In genomic region chr18:3885209-3885792, GRCh38 we compare ENCODE assay signal across 10 cellular contexts.
DNase-seq lines count a peak whose midpoint lies in the region; ATAC-seq, FAIRE-seq and TF ChIP-seq lines count a peak whose summit lies in the region.
"Had no signal": no experiment of that assay in that cellular context is flagged by ENCODE, and none has a peak within 500 bp of the region (broad histone marks: within the 10 kb centered on the region; RNA-seq: fewer than 3 reads in every experiment).

No MANE protein-coding gene starts in this region.

- H3K27me3 ChIP-seq in cardiac muscle cell = no peaks in the 10 kb centered on the region
- no peaks in the 10 kb centered on the region for H3K27me3 ChIP-seq in heart right ventricle
- no peaks in the 10 kb centered on the region for H3K27me3 ChIP-seq in heart left ventricle

- peak; percentile 81 for FAIRE-seq in urothelium cell line (lab: Jason Lieb, UNC)

- POLR2A ChIA-PET in WTC11 (lab: Charles Lee) = no interaction called here
- POLR2A ChIA-PET in activated CD4-positive, alpha-beta memory T cell treated with anti-CD3 and anti-CD28 coated beads for 36 hours (lab: Charles Lee) = no interaction called here

- no peaks in the 10 kb centered on the region for H3K27me3 Mint-ChIP-seq in WTC11 (ENCODE audit: low read depth)
- H3K27me3 Mint-ChIP-seq in activated CD4-positive, alpha-beta memory T cell treated with anti-CD3 and anti-CD28 coated beads for 36 hours = peaks cover 8% of the 10 kb centered on the region

- DNase-seq in cardiac muscle cell (ENCODE audit: low read depth in 1 of 2, low spot score in 1 of 2) (no peak), heart right ventricle (no peak), HuH-7 (ENCODE audit: low spot score) (peak; percentile 72), WTC11 (ENCODE audit: low spot score) (no peak), urothelium cell line (ENCODE audit: low spot score) (peak; percentile 64), heart left ventricle (no peak), kidney glomerular epithelial cell (lab: John Stamatoyannopoulos, UW) (no peak)
- no peak for DNase-seq in activated CD4-positive, alpha-beta memory T cell treated with anti-CD3 and anti-CD28 coated beads for 36 hours
- DNase-seq: activated T-cell treated with anti-CD3 and anti-CD28 coated beads, Interleukin-2, amount 50 U/mL, for 4 hours; foreskin fibroblast had no signal

- H3K27ac Mint-ChIP-seq in WTC11 = no peak overlapping the region
- H3K27ac Mint-ChIP-seq in activated CD4-positive, alpha-beta memory T cell treated with anti-CD3 and anti-CD28 coated beads for 36 hours = no peak overlapping the region

- H3K36me3 ChIP-seq in cardiac muscle cell (no peaks in the 10 kb centered on the region), heart right ventricle (no peaks in the 10 kb centered on the region), heart left ventricle (no peaks in the 10 kb centered on the region)

- H3K9me3 ChIP-seq in cardiac muscle cell (ENCODE audit: low read depth) (no peaks in the 10 kb centered on the region), heart right ventricle (no peaks in the 10 kb centered on the region), heart left ventricle (no peaks in the 10 kb centered on the region)

- H3K27ac ChIP-seq in cardiac muscle cell (no peak overlapping the region), heart right ventricle (no peak overlapping the region), heart left ventricle (peak overlapping the region in 1 of 12 donors; percentile 55)

- H3K4me1 ChIP-seq in cardiac muscle cell (ENCODE audit: low read depth) (peaks cover 11% of the 10 kb centered on the region), heart right ventricle (peaks cover 0 to 45% (median 16%) of the 10 kb centered on the region in 9 donors), heart left ventricle (peaks cover 0 to 40% (median 9%) of the 10 kb centered on the region in 12 donors)

- H3K36me3 Mint-ChIP-seq in WTC11 = no peaks in the 10 kb centered on the region
- no peaks in the 10 kb centered on the region for H3K36me3 Mint-ChIP-seq in activated CD4-positive, alpha-beta memory T cell treated with anti-CD3 and anti-CD28 coated beads for 36 hours

- H3K4me3 Mint-ChIP-seq in WTC11 = no peak overlapping the region
- H3K4me3 Mint-ChIP-seq in activated CD4-positive, alpha-beta memory T cell treated with anti-CD3 and anti-CD28 coated beads for 36 hours = no peak overlapping the region
- H3K4me3 Mint-ChIP-seq: activated T-cell treated with anti-CD3 and anti-CD28 coated beads, Interleukin-2, amount 50 U/mL, for 4 hours had no signal

- CTCF ChIA-PET in WTC11 (lab: Charles Lee) = interaction anchor here (0.5 to 1.7 kb wide), 17 partner anchors 9 to 582 kb away, joined by 3 to 12 read pairs (median 4); no protein-coding TSS in a partner anchor
- CTCF ChIA-PET in activated CD4-positive, alpha-beta memory T cell treated with anti-CD3 and anti-CD28 coated beads for 36 hours (lab: Charles Lee) = no interaction called here

- intact Hi-C loops in heart right ventricle (cut with DNase I) = no loop called here
- intact Hi-C loops in heart left ventricle (cut with DNase I) = loop anchor here in 1 of 10 donors (5.0 kb wide), 1 partner anchor 112 kb away; no protein-coding TSS in a partner anchor
- intact Hi-C loops in activated CD4-positive, alpha-beta memory T cell treated with anti-CD3 and anti-CD28 coated beads for 36 hours (cut with micrococcal nuclease) = no loop called here

- TF ChIP-seq CTCF in cardiac muscle cell (IDR thresholded peaks at IDR 0.05; ENCODE audit: low read depth, low read length) (peak; percentile 22), heart right ventricle (IDR thresholded peaks at IDR 0.05) (peak in 2 of 9 donors; percentile 15 to 18), WTC11 (IDR thresholded peaks at IDR 0.05) (no peak), heart left ventricle (IDR thresholded peaks at IDR 0.05) (peak in 3 of 12 donors; percentile 9 to 34 (median 28))

- no peak for ATAC-seq in heart right ventricle
- peak; percentile 94 for ATAC-seq in WTC11
- no peak for ATAC-seq in heart left ventricle
- ATAC-seq: activated T-cell treated with anti-CD3 and anti-CD28 coated beads, Interleukin-2, amount 50 U/mL, for 4 hours had no signal

- H3K4me3 ChIP-seq in cardiac muscle cell (no peak overlapping the region), heart right ventricle (no peak overlapping the region), heart left ventricle (no peak overlapping the region)

- no peak for TF ChIP-seq POLR2A in heart left ventricle (IDR thresholded peaks at IDR 0.05)

- peaks cover 7% of the 10 kb centered on the region; the same call in 1 of the 2 replicates for H3K4me1 Mint-ChIP-seq in WTC11
- H3K4me1 Mint-ChIP-seq in activated CD4-positive, alpha-beta memory T cell treated with anti-CD3 and anti-CD28 coated beads for 36 hours (ENCODE audit: low read depth) = no peaks in the 10 kb centered on the region

- no peaks in the 10 kb centered on the region for H3K9me3 Mint-ChIP-seq in WTC11
- H3K9me3 Mint-ChIP-seq in activated CD4-positive, alpha-beta memory T cell treated with anti-CD3 and anti-CD28 coated beads for 36 hours = no peaks in the 10 kb centered on the region
- H3K9me3 Mint-ChIP-seq: activated T-cell treated with anti-CD3 and anti-CD28 coated beads, Interleukin-2, amount 50 U/mL, for 4 hours had no signal

- WGBS in heart right ventricle, 2 donors = 77 to 86% methylated on average over 2 of the region's 2 CpGs
- 79 to 88% (median 86%) methylated on average over 2 of the region's 2 CpGs for WGBS in heart left ventricle, 4 donors

TF ChIP-seq in WTC11, 78 proteins besides CTCF, POLR2A, EP300 and RAD21:
- TF ChIP-seq NFATC4 (CRISPR knock-in tag; IDR thresholded peaks at IDR 0.05) (no peak), HMGA2 (CRISPR knock-in tag; IDR thresholded peaks at IDR 0.05) (no peak)
- TF ChIP-seq, protein P1, sequence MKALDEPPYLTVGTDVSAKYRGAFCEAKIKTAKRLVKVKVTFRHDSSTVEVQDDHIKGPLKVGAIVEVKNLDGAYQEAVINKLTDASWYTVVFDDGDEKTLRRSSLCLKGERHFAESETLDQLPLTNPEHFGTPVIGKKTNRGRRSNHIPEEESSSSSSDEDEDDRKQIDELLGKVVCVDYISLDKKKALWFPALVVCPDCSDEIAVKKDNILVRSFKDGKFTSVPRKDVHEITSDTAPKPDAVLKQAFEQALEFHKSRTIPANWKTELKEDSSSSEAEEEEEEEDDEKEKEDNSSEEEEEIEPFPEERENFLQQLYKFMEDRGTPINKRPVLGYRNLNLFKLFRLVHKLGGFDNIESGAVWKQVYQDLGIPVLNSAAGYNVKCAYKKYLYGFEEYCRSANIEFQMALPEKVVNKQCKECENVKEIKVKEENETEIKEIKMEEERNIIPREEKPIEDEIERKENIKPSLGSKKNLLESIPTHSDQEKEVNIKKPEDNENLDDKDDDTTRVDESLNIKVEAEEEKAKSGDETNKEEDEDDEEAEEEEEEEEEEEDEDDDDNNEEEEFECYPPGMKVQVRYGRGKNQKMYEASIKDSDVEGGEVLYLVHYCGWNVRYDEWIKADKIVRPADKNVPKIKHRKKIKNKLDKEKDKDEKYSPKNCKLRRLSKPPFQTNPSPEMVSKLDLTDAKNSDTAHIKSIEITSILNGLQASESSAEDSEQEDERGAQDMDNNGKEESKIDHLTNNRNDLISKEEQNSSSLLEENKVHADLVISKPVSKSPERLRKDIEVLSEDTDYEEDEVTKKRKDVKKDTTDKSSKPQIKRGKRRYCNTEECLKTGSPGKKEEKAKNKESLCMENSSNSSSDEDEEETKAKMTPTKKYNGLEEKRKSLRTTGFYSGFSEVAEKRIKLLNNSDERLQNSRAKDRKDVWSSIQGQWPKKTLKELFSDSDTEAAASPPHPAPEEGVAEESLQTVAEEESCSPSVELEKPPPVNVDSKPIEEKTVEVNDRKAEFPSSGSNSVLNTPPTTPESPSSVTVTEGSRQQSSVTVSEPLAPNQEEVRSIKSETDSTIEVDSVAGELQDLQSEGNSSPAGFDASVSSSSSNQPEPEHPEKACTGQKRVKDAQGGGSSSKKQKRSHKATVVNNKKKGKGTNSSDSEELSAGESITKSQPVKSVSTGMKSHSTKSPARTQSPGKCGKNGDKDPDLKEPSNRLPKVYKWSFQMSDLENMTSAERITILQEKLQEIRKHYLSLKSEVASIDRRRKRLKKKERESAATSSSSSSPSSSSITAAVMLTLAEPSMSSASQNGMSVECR (CRISPR knock-in tag; IDR thresholded peaks at IDR 0.05; ENCODE audit: borderline replicate concordance) = no peak

Comparison
In these comparisons a context has a peak if more than half of its experiments do, and no peak if none do; other contexts are left out.
1. DNase-seq: peak in HuH-7 (single experiment) and urothelium cell line (single experiment); none in cardiac muscle cell (0 of 2), heart right ventricle (0 of 2), WTC11 (single experiment), heart left ventricle (0 of 5), activated CD4-positive, alpha-beta memory T cell treated with anti-CD3 and anti-CD28 coated beads for 36 hours (single experiment) and kidney glomerular epithelial cell (single experiment).